ENCODE assay signal across 14 cellular contexts in the genomic region with DNA sequence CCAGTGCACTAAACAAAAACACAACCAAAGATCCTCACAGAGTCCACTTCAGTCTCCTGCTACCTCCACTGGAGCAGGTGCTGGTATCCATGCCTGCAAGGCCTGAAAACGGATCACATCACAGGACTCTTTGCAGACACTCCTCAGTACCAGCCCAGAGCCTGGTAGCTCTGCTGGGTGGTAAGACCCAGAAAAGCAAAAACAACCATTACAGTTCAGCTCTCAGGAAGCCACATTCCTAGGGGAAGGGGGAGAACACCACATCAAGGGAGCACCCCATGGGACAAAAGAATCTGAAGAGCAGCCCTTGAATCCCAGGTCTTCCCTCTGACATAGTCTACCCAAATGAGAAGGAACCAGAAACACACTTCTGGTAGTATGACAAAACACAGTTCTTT.
"Had no signal": no experiment of that assay in that cellular context is flagged by ENCODE, and none has a peak within 500 bp of the region (broad histone marks: within the 10 kb centered on the region; RNA-seq: fewer than 3 reads in every experiment).

No MANE protein-coding gene starts in this region.

- H3K4me1 Mint-ChIP-seq: naive thymus-derived CD8-positive, alpha-beta T cell had no signal

- DNase-seq: activated CD4-positive, alpha-beta T cell treated with anti-CD3 and anti-CD28 coated beads, Interleukin-2, amount 50 U/mL, for 4 hours; activated gamma-delta T cell treated with Interleukin-2 at 50 U/mL for 16 hours; adrenal gland; effector memory CD8-positive, alpha-beta T cell; left ventricle myocardium superior; naive thymus-derived CD8-positive, alpha-beta T cell; sigmoid colon; spleen; stimulated activated naive B cell treated with anti-CD40 and anti-IgM and Interleukin-4, amounts not matched to agents 10 μg/mL and 1 μg/mL and 100 μg/mL, for 72 hours; T-helper 2 cell; WERI-Rb-1 had no signal

- ATAC-seq: activated naive CD4-positive, alpha-beta T cell treated with anti-CD3 and anti-CD28 coated beads, Interleukin-2, amount 50 U/mL, for 72 hours; effector memory CD8-positive, alpha-beta T cell; left ventricle myocardium superior; naive thymus-derived CD8-positive, alpha-beta T cell; stimulated activated naive B cell treated with anti-CD40 and anti-IgM and Interleukin-4, amounts not matched to agents 10 μg/mL and 1 μg/mL and 100 μg/mL, for 72 hours had no signal

- H3K4me3 ChIP-seq: adrenal gland, cardiac muscle cell, sigmoid colon, spleen had no signal

- H3K4me1 ChIP-seq: adrenal gland, sigmoid colon, spleen had no signal

- H3K27ac Mint-ChIP-seq: activated naive CD4-positive, alpha-beta T cell treated with anti-CD3 and anti-CD28 coated beads, Interleukin-2, amount 50 U/mL, for 72 hours; effector memory CD8-positive, alpha-beta T cell; naive thymus-derived CD8-positive, alpha-beta T cell; stimulated activated naive B cell treated with anti-CD40 and anti-IgM and Interleukin-4, amounts not matched to agents 10 μg/mL and 1 μg/mL and 100 μg/mL, for 72 hours had no signal

- H3K27ac ChIP-seq: adrenal gland, cardiac muscle cell, neutrophil, sigmoid colon, spleen, WERI-Rb-1 had no signal

- H3K36me3 ChIP-seq: adrenal gland, cardiac muscle cell, neutrophil, sigmoid colon, spleen, WERI-Rb-1 had no signal

- H3K27me3 ChIP-seq: adrenal gland, cardiac muscle cell, neutrophil, sigmoid colon had no signal

- H3K4me3 Mint-ChIP-seq: effector memory CD8-positive, alpha-beta T cell; naive thymus-derived CD8-positive, alpha-beta T cell; stimulated activated naive B cell treated with anti-CD40 and anti-IgM and Interleukin-4, amounts not matched to agents 10 μg/mL and 1 μg/mL and 100 μg/mL, for 72 hours had no signal

- H3K9me3 ChIP-seq: adrenal gland, neutrophil had no signal
